In the genomic region with DNA sequence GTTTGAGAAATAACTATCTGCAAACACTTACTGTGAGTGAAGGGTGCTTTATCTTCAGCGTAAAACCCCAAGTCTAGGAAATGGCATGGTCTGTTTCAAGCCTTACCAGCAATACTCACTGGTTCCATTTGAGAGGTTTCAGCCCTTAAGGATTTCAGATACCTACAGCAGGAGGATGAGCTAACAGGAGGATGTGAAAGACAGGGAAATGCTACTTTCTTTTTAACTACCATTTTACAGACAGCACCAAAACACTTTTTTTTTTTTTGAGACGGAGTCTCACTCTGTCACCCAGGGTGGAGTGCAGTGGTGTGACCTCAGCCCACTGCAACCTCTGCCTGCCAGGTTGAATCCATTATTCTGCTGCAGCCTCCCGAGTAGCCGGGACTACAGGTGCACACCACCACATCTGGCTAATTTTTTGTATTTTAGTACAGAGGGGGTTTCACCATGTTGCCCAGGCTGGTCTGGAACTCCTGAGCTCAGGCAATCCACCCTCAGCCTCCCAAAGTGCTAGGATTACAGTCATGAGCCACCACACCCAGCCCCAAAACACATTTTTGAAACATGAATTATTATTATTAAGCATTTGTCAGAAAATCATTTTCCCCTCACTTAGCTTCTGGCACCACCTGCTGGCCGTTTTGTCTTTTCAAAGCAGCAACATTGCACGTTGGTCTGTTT, we compare ENCODE assay signal across 8 cellular contexts. TPM values are rescaled to one million over a fixed set of nuclear protein-coding genes. Genes with fewer than 3 reads are reported as not detected.
DNase-seq lines count a peak whose midpoint lies in the region; ATAC-seq, FAIRE-seq and TF ChIP-seq lines count a peak whose summit lies in the region.

No MANE protein-coding gene starts in this region.

- H3K27ac ChIP-seq in H1 (ENCODE audit: low read depth, low read length), result no peak overlapping the region

- peak; percentile 77 to 78 for TF ChIP-seq RAD21 in H1 (IDR thresholded peaks at IDR 0.05 in 1 of 2, conservative IDR thresholded peaks at IDR 0.05 in 1 of 2; ENCODE audit: low read depth in 2 of 2, low read length in 2 of 2)

- peaks cover 49% of the 10 kb centered on the region for H3K36me3 Mint-ChIP-seq in activated CD4-positive, alpha-beta memory T cell treated with anti-CD3 and anti-CD28 coated beads, Interleukin-2, amount 10 ng/mL, durations not matched to agents 7 days and 5 days (ENCODE audit: low read depth)

- H3K4me2 ChIP-seq in H1 (ENCODE audit: insufficient read depth in 1 of 2, low read depth in 2 of 2, low read length in 2 of 2), result no peak overlapping the region

- H2BK12ac ChIP-seq in H1 (ENCODE audit: low read depth, low read length), result no peak overlapping the region

- peaks cover 0 to 4% (median 0%) of the 10 kb centered on the region in 4 experiments; a peak in 1 of 7 replicates for H3K4me1 ChIP-seq in H1 (replicated peaks in 1 of 4; ENCODE audit: control insufficient read depth in 3 of 4, insufficient read depth in 4 of 4, low read length in 3 of 4)

- peaks cover 0 to 6% (median 2%) of the 10 kb centered on the region in 4 experiments; a peak in 3 of 8 replicates for H3K36me3 ChIP-seq in H1 (ENCODE audit: control insufficient read depth in 2 of 4, insufficient read depth in 4 of 4, low read length in 3 of 4)

- peaks cover 59% of the 10 kb centered on the region for H3K4me1 Mint-ChIP-seq in activated CD4-positive, alpha-beta memory T cell treated with anti-CD3 and anti-CD28 coated beads, Interleukin-2, amount 10 ng/mL, durations not matched to agents 7 days and 5 days

- peak; percentile 73 for DNase-seq in activated gamma-delta T cell treated with Interleukin-2 at 50 U/mL for 16 hours
- no peak for DNase-seq in activated gamma-delta T cell (lab: John Stamatoyannopoulos, UW)
- peak; percentile 37 for DNase-seq in NCI-H345 treated with DMSO at 0.1 percent for 48 hours (lab: John Stamatoyannopoulos, UW; ENCODE audit: unreplicated experiment)
- DNase-seq in activated CD4-positive, alpha-beta memory T cell treated with anti-CD3 and anti-CD28 coated beads, Interleukin-2, amount 10 ng/mL, durations not matched to agents 7 days and 5 days, result peak; percentile 80
- peak in 1 of 2 experiments; percentile 66 for DNase-seq in H1 (ENCODE audit: low read depth in 1 of 2, low spot score in 2 of 2)
- peak; percentile 74 for DNase-seq in myocyte (ENCODE audit: low read depth)
- DNase-seq in stimulated activated CD8-positive, alpha-beta memory T cell treated with anti-CD3 and anti-CD28 coated beads, Interleukin-7, amount 100 ng/mL, for 4 hours (ENCODE audit: low read depth in 2 of 2), result peak; percentile 48 to 64

- H3K4me3 ChIP-seq in H1 (ENCODE audit: extremely low read depth in 1 of 4, insufficient read depth in 2 of 4, low read depth in 3 of 4, low read length in 4 of 4), result no peak overlapping the region

- no peaks in the 10 kb centered on the region for H3K9me3 ChIP-seq in H1 (ENCODE audit: insufficient read depth in 2 of 2, low read depth in 1 of 2, low read length in 1 of 2)

- no peak for FAIRE-seq in H1 (lab: Jason Lieb, UNC)

- no peaks in the 10 kb centered on the region for H3K27me3 Mint-ChIP-seq in activated CD4-positive, alpha-beta memory T cell treated with anti-CD3 and anti-CD28 coated beads, Interleukin-2, amount 10 ng/mL, durations not matched to agents 7 days and 5 days

- ATAC-seq in HG03432 (IDR thresholded peaks at IDR 0.05; ENCODE audit: unreplicated experiment), result no peak

- POLR2A ChIA-PET in activated CD4-positive, alpha-beta memory T cell treated with anti-CD3 and anti-CD28 coated beads, Interleukin-2, amount 10 ng/mL, durations not matched to agents 7 days and 5 days (lab: Charles Lee), result interaction anchor here (0.6 to 2.9 kb wide), 20 partner anchors 10 to 364 kb away, joined by 3 to 12 read pairs (median 4); a partner anchor contains a TSS
- POLR2A ChIA-PET in H1 (lab: Charles Lee; ENCODE audit: partially characterized antibody), result interaction anchor here (0.6 to 1.2 kb wide), 3 partner anchors 16 to 272 kb away, joined by 3 to 4 read pairs (median 3); no protein-coding TSS in a partner anchor

- H3K4ac ChIP-seq in H1 (replicated peaks; ENCODE audit: insufficient read length, low read depth, low read length), result no peak overlapping the region

- no peak overlapping the region for H2AFZ ChIP-seq in H1 (ENCODE audit: low read length)

- H3K9ac ChIP-seq in H1 (replicated peaks in 1 of 4; ENCODE audit: extremely low read depth in 1 of 4, low read depth in 3 of 4, low read length in 3 of 4), result no peak overlapping the region

- H4K20me1 ChIP-seq in H1 (replicated peaks in 1 of 2; ENCODE audit: control insufficient read depth in 1 of 2, insufficient read depth in 2 of 2, low read length in 2 of 2), result peaks cover 3 to 4% of the 10 kb centered on the region in 2 experiments

- peaks cover 5% of the 10 kb centered on the region for H3K23me2 ChIP-seq in H1 (ENCODE audit: low read depth, low read length)

- H3K79me2 ChIP-seq in H1 (ENCODE audit: control insufficient read depth in 1 of 2, insufficient read depth in 2 of 2, low read length in 2 of 2), result peaks cover 0 to 9% of the 10 kb centered on the region in 2 experiments; a peak in 3 of 4 replicates

- peak overlapping the region; percentile 73 for H3K27ac Mint-ChIP-seq in activated CD4-positive, alpha-beta memory T cell treated with anti-CD3 and anti-CD28 coated beads, Interleukin-2, amount 10 ng/mL, durations not matched to agents 7 days and 5 days

- no peak overlapping the region for H4K8ac ChIP-seq in H1 (ENCODE audit: extremely low read depth, insufficient read depth, low read length)

- peaks cover 7% of the 10 kb centered on the region; the same call in 1 of the 2 replicates for H3K79me1 ChIP-seq in H1 (ENCODE audit: low read depth, low read length)

- WGBS in H1 (ENCODE audit: extremely low coverage in 1 of 2, insufficient coverage in 1 of 2, insufficient read length in 1 of 2, insufficient replicate concordance in 2 of 2, low coverage in 1 of 2, low lambda C conversion rate in 2 of 2, missing lambda C conversion rate in 1 of 2), 2 experiments, result 70% methylated on average over 6 of the region's 6 CpGs; no CpG with 5 or more reads in 1 of the 2 experiments

- no peak for TF ChIP-seq EP300 in H1 (IDR thresholded peaks at IDR 0.05; ENCODE audit: borderline replicate concordance in 1 of 2, low read depth in 2 of 2, low read length in 2 of 2)

- no peak overlapping the region for H2BK15ac ChIP-seq in H1 (ENCODE audit: low read length)

- no peak overlapping the region for H3K18ac ChIP-seq in H1 (ENCODE audit: extremely low read depth, low read length)

- peak overlapping the region; percentile 37 for H3K4me3 Mint-ChIP-seq in activated CD4-positive, alpha-beta memory T cell treated with anti-CD3 and anti-CD28 coated beads, Interleukin-2, amount 10 ng/mL, durations not matched to agents 7 days and 5 days

- no peak for TF ChIP-seq POLR2A in H1 (IDR thresholded peaks at IDR 0.05; ENCODE audit: control extremely low read depth in 1 of 2, low read depth in 2 of 2, low read length in 2 of 2)

- no peaks in the 10 kb centered on the region for H3K27me3 ChIP-seq in H1 (replicated peaks in 1 of 4; ENCODE audit: control insufficient read depth in 3 of 4, extremely low read depth in 1 of 4, insufficient read depth in 3 of 4, low read length in 3 of 4)

- no peak overlapping the region for H3K23ac ChIP-seq in H1 (ENCODE audit: insufficient read length)

- peak in 2 of 3 experiments; percentile 50 to 77; a peak in 3 of 4 replicates for TF ChIP-seq CTCF in H1 (IDR thresholded peaks at IDR 0.05; ENCODE audit: control extremely low read depth in 1 of 3, insufficient read depth in 1 of 3, low read depth in 1 of 3, low read length in 3 of 3)

- H3K56ac ChIP-seq in H1 (replicated peaks; ENCODE audit: insufficient read length, low read depth, low read length), result no peak overlapping the region

- no peaks in the 10 kb centered on the region for H3K9me3 Mint-ChIP-seq in activated CD4-positive, alpha-beta memory T cell treated with anti-CD3 and anti-CD28 coated beads, Interleukin-2, amount 10 ng/mL, durations not matched to agents 7 days and 5 days

- CTCF ChIA-PET in activated CD4-positive, alpha-beta memory T cell treated with anti-CD3 and anti-CD28 coated beads, Interleukin-2, amount 10 ng/mL, durations not matched to agents 7 days and 5 days (lab: Charles Lee), result interaction anchor here (0.7 to 5.5 kb wide), 40 partner anchors 9 to 445 kb away, joined by 3 to 92 read pairs (median 4); a partner anchor contains a TSS
- CTCF ChIA-PET in H1 (lab: Charles Lee; ENCODE audit: partially characterized antibody), result interaction anchor here (0.6 to 3.6 kb wide), 62 partner anchors 8 to 386 kb away, joined by 3 to 43 read pairs (median 4); no protein-coding TSS in a partner anchor

- no peak overlapping the region for H2BK120ac ChIP-seq in H1 (replicated peaks; ENCODE audit: low read depth, low read length)

- H4K91ac ChIP-seq in H1 (replicated peaks; ENCODE audit: insufficient read length, low read length), result no peak overlapping the region

- H3K14ac ChIP-seq in H1 (ENCODE audit: insufficient read length), result no peak overlapping the region

- H4K5ac ChIP-seq in H1 (ENCODE audit: insufficient read length, low read depth, low read length), result no peak overlapping the region

- H2BK20ac ChIP-seq in H1 (ENCODE audit: low read length), result no peak overlapping the region

- no peak overlapping the region for H2BK5ac ChIP-seq in H1 (ENCODE audit: low read depth, low read length)

- H2AK5ac ChIP-seq in H1 (ENCODE audit: low read depth, low read length), result no peak overlapping the region

RNA-seq across cellular contexts. Expression of a gene that starts 4.6 kb away (rescaled TPM):
- 10 to 100 TPM; 29.9 to 30.0 TPM for total RNA-seq in activated CD4-positive, alpha-beta memory T cell treated with anti-CD3 and anti-CD28 coated beads, Interleukin-2, amount 10 ng/mL, durations not matched to agents 7 days and 5 days
- 12.0 and 12.9 TPM in 2 replicates for total RNA-seq in H1 (2021; fragmentation: NEBNext Ultra II Directional; extraction: Animal tissue kit (Norgen Biotek cat#: 25700))
- 6.9 and 9.2 TPM in 2 replicates for polyA plus RNA-seq in H1 (2011; rRNA removed)
- polyA plus RNA-seq in H1 (2011; cell fraction: cytosol; rRNA removed), result 11.2 TPM
- 9.3 TPM for polyA plus RNA-seq in H1 (2011; cell fraction: nucleus; rRNA removed)
- 13.7 to 18.0 TPM (median 15.6 TPM) in 4 replicates for polyA plus RNA-seq in H1 (2012, experiment 1 of 2)
- 5.5 TPM for polyA plus RNA-seq in H1 (2012, experiment 2 of 2)
- 11.4 TPM for polyA plus RNA-seq in H1 (2013, experiment 1 of 2)
- polyA plus RNA-seq in H1 (2013, experiment 2 of 2), result 12.2 TPM
- polyA minus RNA-seq in H1 (2011; rRNA and poly(A)+ RNA removed), result 10.0 and 10.4 TPM in 2 replicates
- 8.9 TPM for polyA minus RNA-seq in H1 (2011; cell fraction: cytosol; rRNA and poly(A)+ RNA removed)
- polyA minus RNA-seq in H1 (2011; cell fraction: nucleus; rRNA and poly(A)+ RNA removed), result 19.4 TPM
- total RNA-seq in myocyte, result 7.5 and 8.7 TPM in 2 replicates
- polyA plus RNA-seq in myocyte (2012), result 16.0 TPM

RNA-seq across cellular contexts. Expression of a gene that starts 4.8 kb away (rescaled TPM):
- total RNA-seq in activated CD4-positive, alpha-beta memory T cell treated with anti-CD3 and anti-CD28 coated beads, Interleukin-2, amount 10 ng/mL, durations not matched to agents 7 days and 5 days, result 100 to 1,000 TPM; 113 to 116 TPM
- 47.7 and 48.8 TPM in 2 replicates for total RNA-seq in H1 (2021; fragmentation: NEBNext Ultra II Directional; extraction: Animal tissue kit (Norgen Biotek cat#: 25700))
- 6.8 and 8.8 TPM in 2 replicates for polyA plus RNA-seq in H1 (2011; rRNA removed)
- 11.4 TPM for polyA plus RNA-seq in H1 (2011; cell fraction: cytosol; rRNA removed)
- 11.4 TPM for polyA plus RNA-seq in H1 (2011; cell fraction: nucleus; rRNA removed)
- polyA plus RNA-seq in H1 (2012, experiment 1 of 2), result 14.7 to 23.5 TPM (median 16.8 TPM) in 4 replicates
- polyA plus RNA-seq in H1 (2012, experiment 2 of 2), result 0.94 TPM
- 26.1 TPM for polyA plus RNA-seq in H1 (2013, experiment 1 of 2)
- 22.2 TPM for polyA plus RNA-seq in H1 (2013, experiment 2 of 2)
- 23.0 and 46.1 TPM in 2 replicates for polyA minus RNA-seq in H1 (2011; rRNA and poly(A)+ RNA removed)
- polyA minus RNA-seq in H1 (2011; cell fraction: cytosol; rRNA and poly(A)+ RNA removed), result 18.3 TPM
- polyA minus RNA-seq in H1 (2011; cell fraction: nucleus; rRNA and poly(A)+ RNA removed), result 73.2 TPM
- total RNA-seq in myocyte, result 54.4 and 55.3 TPM in 2 replicates
- polyA plus RNA-seq in myocyte (2012), result 7.1 TPM

RNA-seq across cellular contexts. Expression of a gene that starts 33.9 kb away (rescaled TPM):
- total RNA-seq in activated CD4-positive, alpha-beta memory T cell treated with anti-CD3 and anti-CD28 coated beads, Interleukin-2, amount 10 ng/mL, durations not matched to agents 7 days and 5 days, result 10 to 100 TPM; 20.5 to 21.6 TPM
- 224 and 225 TPM in 2 replicates for total RNA-seq in H1 (2021; fragmentation: NEBNext Ultra II Directional; extraction: Animal tissue kit (Norgen Biotek cat#: 25700))
- 113 and 232 TPM in 2 replicates for polyA plus RNA-seq in H1 (2011; rRNA removed)
- polyA plus RNA-seq in H1 (2011; cell fraction: cytosol; rRNA removed), result 208 TPM
- polyA plus RNA-seq in H1 (2011; cell fraction: nucleus; rRNA removed), result 54.5 TPM
- polyA plus RNA-seq in H1 (2012, experiment 1 of 2), result 161 to 251 TPM (median 168 TPM) in 4 replicates
- 208 TPM for polyA plus RNA-seq in H1 (2012, experiment 2 of 2)
- polyA plus RNA-seq in H1 (2013, experiment 1 of 2), result 239 TPM
- polyA plus RNA-seq in H1 (2013, experiment 2 of 2), result 248 TPM
- 75.7 and 102 TPM in 2 replicates for polyA minus RNA-seq in H1 (2011; rRNA and poly(A)+ RNA removed)
- 82.2 TPM for polyA minus RNA-seq in H1 (2011; cell fraction: cytosol; rRNA and poly(A)+ RNA removed)
- 53.7 TPM for polyA minus RNA-seq in H1 (2011; cell fraction: nucleus; rRNA and poly(A)+ RNA removed)
- total RNA-seq in myocyte, result 466 and 496 TPM in 2 replicates
- 432 TPM for polyA plus RNA-seq in myocyte (2012)
